In the genomic region with DNA sequence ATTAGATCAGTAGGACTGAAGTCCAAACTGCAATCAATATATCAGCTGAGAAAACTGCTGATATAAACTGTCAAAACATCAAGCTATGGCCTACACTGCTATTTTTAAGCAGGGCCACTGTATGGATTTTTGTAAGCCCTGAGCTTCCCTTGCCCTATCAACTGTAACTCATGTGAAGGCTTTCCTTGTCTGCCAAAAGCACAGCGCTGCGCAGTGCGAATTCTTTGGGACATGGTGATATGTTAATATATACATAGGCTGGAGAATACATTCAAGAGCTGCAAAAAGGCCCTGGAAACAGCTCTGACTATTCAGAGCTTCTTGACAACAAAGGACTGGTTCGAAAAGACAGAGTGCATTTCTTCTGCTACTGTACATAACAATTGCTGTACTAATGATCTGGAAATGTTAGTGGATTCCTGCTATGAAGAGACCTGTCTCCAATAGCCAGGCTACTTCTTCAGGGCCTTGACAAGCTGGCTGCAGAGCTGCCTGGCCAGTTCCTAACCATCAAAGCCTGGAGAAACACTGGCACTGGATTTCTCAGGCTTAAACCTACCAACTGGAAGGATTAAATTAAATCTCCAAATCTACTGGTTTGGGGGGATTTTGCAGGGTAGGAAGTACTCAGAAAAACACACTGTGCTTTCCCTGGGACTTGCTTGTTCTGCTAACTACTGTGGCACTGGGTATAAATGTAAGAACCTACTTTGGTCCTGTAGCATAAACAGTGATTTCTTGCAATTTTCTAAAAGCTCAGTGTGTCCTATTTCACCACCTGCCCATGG, we compare ENCODE assay signal across 1 cellular context.
TF ChIP-seq lines count a peak whose summit lies in the region.

No MANE protein-coding gene starts in this region.

TF ChIP-seq in SK-N-SH treated with all-trans-retinoic acid at 6 μM for 48 hours, 23 proteins besides CTCF, POLR2A, EP300 and RAD21 (continued from another document):
- TF ChIP-seq, protein P1, sequence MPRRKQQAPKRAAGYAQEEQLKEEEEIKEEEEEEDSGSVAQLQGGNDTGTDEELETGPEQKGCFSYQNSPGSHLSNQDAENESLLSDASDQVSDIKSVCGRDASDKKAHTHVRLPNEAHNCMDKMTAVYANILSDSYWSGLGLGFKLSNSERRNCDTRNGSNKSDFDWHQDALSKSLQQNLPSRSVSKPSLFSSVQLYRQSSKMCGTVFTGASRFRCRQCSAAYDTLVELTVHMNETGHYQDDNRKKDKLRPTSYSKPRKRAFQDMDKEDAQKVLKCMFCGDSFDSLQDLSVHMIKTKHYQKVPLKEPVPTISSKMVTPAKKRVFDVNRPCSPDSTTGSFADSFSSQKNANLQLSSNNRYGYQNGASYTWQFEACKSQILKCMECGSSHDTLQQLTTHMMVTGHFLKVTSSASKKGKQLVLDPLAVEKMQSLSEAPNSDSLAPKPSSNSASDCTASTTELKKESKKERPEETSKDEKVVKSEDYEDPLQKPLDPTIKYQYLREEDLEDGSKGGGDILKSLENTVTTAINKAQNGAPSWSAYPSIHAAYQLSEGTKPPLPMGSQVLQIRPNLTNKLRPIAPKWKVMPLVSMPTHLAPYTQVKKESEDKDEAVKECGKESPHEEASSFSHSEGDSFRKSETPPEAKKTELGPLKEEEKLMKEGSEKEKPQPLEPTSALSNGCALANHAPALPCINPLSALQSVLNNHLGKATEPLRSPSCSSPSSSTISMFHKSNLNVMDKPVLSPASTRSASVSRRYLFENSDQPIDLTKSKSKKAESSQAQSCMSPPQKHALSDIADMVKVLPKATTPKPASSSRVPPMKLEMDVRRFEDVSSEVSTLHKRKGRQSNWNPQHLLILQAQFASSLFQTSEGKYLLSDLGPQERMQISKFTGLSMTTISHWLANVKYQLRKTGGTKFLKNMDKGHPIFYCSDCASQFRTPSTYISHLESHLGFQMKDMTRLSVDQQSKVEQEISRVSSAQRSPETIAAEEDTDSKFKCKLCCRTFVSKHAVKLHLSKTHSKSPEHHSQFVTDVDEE (CRISPR knock-in tag; IDR thresholded peaks at IDR 0.05) = no peak
- TF ChIP-seq, protein P2, sequence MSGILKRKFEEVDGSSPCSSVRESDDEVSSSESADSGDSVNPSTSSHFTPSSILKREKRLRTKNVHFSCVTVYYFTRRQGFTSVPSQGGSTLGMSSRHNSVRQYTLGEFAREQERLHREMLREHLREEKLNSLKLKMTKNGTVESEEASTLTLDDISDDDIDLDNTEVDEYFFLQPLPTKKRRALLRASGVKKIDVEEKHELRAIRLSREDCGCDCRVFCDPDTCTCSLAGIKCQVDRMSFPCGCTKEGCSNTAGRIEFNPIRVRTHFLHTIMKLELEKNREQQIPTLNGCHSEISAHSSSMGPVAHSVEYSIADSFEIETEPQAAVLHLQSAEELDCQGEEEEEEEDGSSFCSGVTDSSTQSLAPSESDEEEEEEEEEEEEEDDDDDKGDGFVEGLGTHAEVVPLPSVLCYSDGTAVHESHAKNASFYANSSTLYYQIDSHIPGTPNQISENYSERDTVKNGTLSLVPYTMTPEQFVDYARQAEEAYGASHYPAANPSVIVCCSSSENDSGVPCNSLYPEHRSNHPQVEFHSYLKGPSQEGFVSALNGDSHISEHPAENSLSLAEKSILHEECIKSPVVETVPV (CRISPR knock-in tag; IDR thresholded peaks at IDR 0.05) = no peak
- TF ChIP-seq ESRRG (CRISPR knock-in tag; IDR thresholded peaks at IDR 0.05) (no peak), GLIS3 (CRISPR knock-in tag; IDR thresholded peaks at IDR 0.05) (no peak), ZNF70 (CRISPR knock-in tag; IDR thresholded peaks at IDR 0.05) (no peak), ZNF8 (CRISPR knock-in tag; IDR thresholded peaks at IDR 0.05) (no peak), ZFP3 (CRISPR knock-in tag; IDR thresholded peaks at IDR 0.05) (no peak), OSR1 (CRISPR knock-in tag; IDR thresholded peaks at IDR 0.05) (no peak), ZC3H10 (CRISPR knock-in tag; IDR thresholded peaks at IDR 0.05) (no peak)
- TF ChIP-seq, protein P3, sequence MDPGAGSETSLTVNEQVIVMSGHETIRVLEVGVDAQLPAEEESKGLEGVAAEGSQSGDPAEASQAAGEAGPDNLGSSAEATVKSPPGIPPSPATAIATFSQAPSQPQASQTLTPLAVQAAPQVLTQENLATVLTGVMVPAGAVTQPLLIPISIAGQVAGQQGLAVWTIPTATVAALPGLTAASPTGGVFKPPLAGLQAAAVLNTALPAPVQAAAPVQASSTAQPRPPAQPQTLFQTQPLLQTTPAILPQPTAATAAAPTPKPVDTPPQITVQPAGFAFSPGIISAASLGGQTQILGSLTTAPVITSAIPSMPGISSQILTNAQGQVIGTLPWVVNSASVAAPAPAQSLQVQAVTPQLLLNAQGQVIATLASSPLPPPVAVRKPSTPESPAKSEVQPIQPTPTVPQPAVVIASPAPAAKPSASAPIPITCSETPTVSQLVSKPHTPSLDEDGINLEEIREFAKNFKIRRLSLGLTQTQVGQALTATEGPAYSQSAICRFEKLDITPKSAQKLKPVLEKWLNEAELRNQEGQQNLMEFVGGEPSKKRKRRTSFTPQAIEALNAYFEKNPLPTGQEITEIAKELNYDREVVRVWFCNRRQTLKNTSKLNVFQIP (CRISPR knock-in tag; IDR thresholded peaks at IDR 0.05; ENCODE audit: borderline replicate concordance, low read depth) = no peak
